9 cellular contexts compared by ENCODE assay signal in the genomic region with DNA sequence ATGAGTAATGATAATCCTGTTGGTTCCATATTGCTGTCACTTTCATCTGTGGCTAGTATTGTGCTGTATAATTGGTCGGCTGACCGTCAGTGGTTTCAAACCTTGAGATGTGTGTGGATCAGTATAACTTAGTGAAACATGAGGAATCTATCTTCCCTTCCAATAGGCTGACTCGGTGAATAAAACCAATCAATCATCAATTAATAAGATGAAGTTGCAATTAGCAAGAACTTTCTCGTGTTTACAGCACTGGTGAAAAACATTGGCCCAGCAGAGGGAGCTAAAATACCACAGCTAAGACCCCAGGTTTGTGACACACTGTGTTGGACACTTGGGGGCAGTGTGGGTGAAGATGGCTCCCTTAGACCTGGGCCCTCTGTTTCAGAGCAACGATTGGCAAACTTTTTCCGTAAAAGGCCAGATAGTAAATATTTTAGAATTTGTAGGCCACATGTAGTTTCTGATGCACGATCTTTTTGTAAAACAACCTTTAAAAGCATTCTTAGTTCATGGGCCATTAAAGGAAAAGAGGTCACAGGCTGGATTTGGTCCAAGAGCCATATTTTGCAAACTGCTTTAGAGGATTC. TPM values are rescaled to one million over a fixed set of nuclear protein-coding genes. Genes with fewer than 3 reads are reported as not detected.
A peak's percentile ranks its signal among the peaks of the same experiment; 100 is the strongest.
DNase-seq lines count a peak whose midpoint lies in the region; ATAC-seq and TF ChIP-seq lines count a peak whose summit lies in the region.
"Had no signal": no experiment of that assay in that cellular context is flagged by ENCODE, and none has a peak within 500 bp of the region (broad histone marks: within the 10 kb centered on the region; RNA-seq: fewer than 3 reads in every experiment).

No MANE protein-coding gene starts in this region.

- no peak overlapping the region for H3K4me3 ChIP-seq in BLaER1
- H3K4me3 ChIP-seq in left lung: no peak overlapping the region

- peaks cover 9% of the 10 kb centered on the region for H3K4me1 Mint-ChIP-seq in chondrocyte (ENCODE audit: low read depth)

- ATAC-seq in GM19043 (IDR thresholded peaks at IDR 0.05; ENCODE audit: low read depth, unreplicated experiment): peak; percentile 98
- peak; percentile 98 for ATAC-seq in HG03280 (IDR thresholded peaks at IDR 0.05; ENCODE audit: unreplicated experiment)
- ATAC-seq in activated CD4-positive, CD25-positive, alpha-beta regulatory T cell treated with anti-CD3 and anti-CD28 coated beads, Interleukin-2, amount 50 U/mL, for 24 hours: peak; percentile 88 to 93
- ATAC-seq in left lung: peak; percentile 100

- no peaks in the 10 kb centered on the region for H3K36me3 Mint-ChIP-seq in chondrocyte (ENCODE audit: low read depth)

- H3K36me3 ChIP-seq in BLaER1 (no peaks in the 10 kb centered on the region), left lung (no peaks in the 10 kb centered on the region)

- H3K4me1 ChIP-seq in BLaER1 (peaks cover 28% of the 10 kb centered on the region), left lung (no peaks in the 10 kb centered on the region)

- no peak overlapping the region for H3K27ac Mint-ChIP-seq in chondrocyte (ENCODE audit: unreplicated experiment)
- H3K27ac Mint-ChIP-seq: T-helper 1 cell treated with Interleukin-12 subunit alpha and Interleukin-12 subunit beta and Interleukin-4 antibody, amounts not matched to agents 30 μg/mL and 1 μg/mL, for 36 hours had no signal

- H3K4me2 ChIP-seq in BLaER1: peak overlapping the region; percentile 74

- no peaks in the 10 kb centered on the region for H4K20me1 ChIP-seq in BLaER1

- peak; percentile 100 for TF ChIP-seq CTCF in chondrocyte (IDR thresholded peaks at IDR 0.05)
- peak; percentile 74 to 89 for TF ChIP-seq CTCF in left lung (IDR thresholded peaks at IDR 0.05)

- H3K27me3 ChIP-seq in BLaER1: no peaks in the 10 kb centered on the region
- H3K27me3 ChIP-seq in left lung: no peaks in the 10 kb centered on the region

- DNase-seq in NCI-H345 treated with DMSO at 0.1 percent for 48 hours (lab: John Stamatoyannopoulos, UW; ENCODE audit: unreplicated experiment) (peak; percentile 55), chondrocyte (ENCODE audit: low spot score) (no peak), left lung (peak in 1 of 2 donors; percentile 72)
- peak; percentile 37 to 62 (median 41) for DNase-seq in stimulated activated CD4-positive, alpha-beta T cell treated with anti-CD3 and anti-CD28 coated beads, TNF-alpha, amount 100 ng/mL, for 1 hour (ENCODE audit: low read depth in 3 of 3, low spot score in 1 of 3)

- H3K27ac ChIP-seq in BLaER1 (peak overlapping the region; percentile 45; the same call in 1 of the 2 replicates), left lung (no peak overlapping the region)

- peak overlapping the region; percentile 15; the same call in 1 of the 2 replicates for H3K9ac ChIP-seq in BLaER1

- intact Hi-C loops in left lung (cut with DNase I): loop anchor here in 1 of 2 donors (10.0 kb wide), 2 partner anchors 233 to 363 kb away; partner anchors contain the start of gene CNOT4

- no peaks in the 10 kb centered on the region for H3K9me3 Mint-ChIP-seq in chondrocyte (ENCODE audit: low read depth)
- H3K9me3 Mint-ChIP-seq: T-helper 1 cell treated with Interleukin-12 subunit alpha and Interleukin-12 subunit beta and Interleukin-4 antibody, amounts not matched to agents 30 μg/mL and 1 μg/mL, for 36 hours had no signal

- peaks cover 23% of the 10 kb centered on the region for H3K27me3 Mint-ChIP-seq in chondrocyte (ENCODE audit: low read depth)

- H3K9me3 ChIP-seq in BLaER1: no peaks in the 10 kb centered on the region
- H3K9me3 ChIP-seq in left lung: no peaks in the 10 kb centered on the region

- no peak overlapping the region for H3K4me3 Mint-ChIP-seq in chondrocyte (ENCODE audit: unreplicated experiment)
- H3K4me3 Mint-ChIP-seq: T-helper 1 cell treated with Interleukin-12 subunit alpha and Interleukin-12 subunit beta and Interleukin-4 antibody, amounts not matched to agents 30 μg/mL and 1 μg/mL, for 36 hours had no signal

RNA-seq across cellular contexts. Expression of gene STRA8, which starts 47.8 kb away (rescaled TPM):
- total RNA-seq in chondrocyte (not detected in 3 replicates), left lung (not detected)
